ENCODE assay signal across 8 cellular contexts in the genomic region with DNA sequence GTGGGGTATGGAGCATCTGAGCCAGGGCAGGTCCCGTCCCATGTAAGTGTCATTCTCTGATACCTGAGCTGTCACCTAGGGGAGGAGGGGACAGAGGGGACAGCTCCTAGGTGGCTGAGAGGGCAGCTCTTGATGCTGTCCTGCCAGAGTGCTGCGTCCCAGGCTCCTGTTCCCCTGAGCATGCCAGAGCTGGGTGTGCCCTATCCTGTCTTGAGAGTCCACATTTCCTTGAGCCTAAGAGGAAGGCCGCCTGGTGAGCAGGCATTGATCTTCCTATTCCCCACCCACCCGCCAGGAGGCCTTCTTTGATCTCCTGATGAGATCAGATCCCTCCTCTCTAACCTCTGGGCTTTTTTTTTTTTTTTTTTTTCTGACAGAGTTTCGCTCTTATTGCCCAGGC. TPM values are rescaled to one million over a fixed set of nuclear protein-coding genes. Genes with fewer than 3 reads are reported as not detected.
A peak's percentile ranks its signal among the peaks of the same experiment; 100 is the strongest.
DNase-seq lines count a peak whose midpoint lies in the region; ATAC-seq and TF ChIP-seq lines count a peak whose summit lies in the region.
"Not testable (repeated sequence)": the region's sequence is repeated elsewhere in the genome, so short reads cannot be mapped to it uniquely, and the experiment has no call there.

No MANE protein-coding gene starts in this region.

- ATAC-seq in PC-3 = not testable (repeated sequence)
- ATAC-seq in mucosa of descending colon = peak; percentile 36
- ATAC-seq in upper lobe of left lung (ENCODE audit: low FRiP score in 2 of 2) = peak; percentile 17 to 45

- H3K9me3 Mint-ChIP-seq in Caco-2 (ENCODE audit: unreplicated experiment) = not testable (repeated sequence)

- H3K27me3 Mint-ChIP-seq in Caco-2 (ENCODE audit: insufficient read depth, unreplicated experiment) = not testable (repeated sequence)

- H3K9ac ChIP-seq in PC-3 (ENCODE audit: low read length) = not testable (repeated sequence)

- peaks cover 16% of the 10 kb centered on the region for H3K36me3 Mint-ChIP-seq in Caco-2 (ENCODE audit: insufficient read depth, unreplicated experiment)

- intact Hi-C loops in Caco-2 (cut with micrococcal nuclease; ENCODE audit: unreplicated experiment); PC-3 (cut with micrococcal nuclease); mucosa of descending colon (cut with DNase I, micrococcal nuclease): not testable (repeated sequence)

- H3K4me1 Mint-ChIP-seq in Caco-2 (ENCODE audit: low read depth, unreplicated experiment) = not testable (repeated sequence)

- TF ChIP-seq EP300 in upper lobe of left lung (IDR thresholded peaks at IDR 0.05) = not testable (repeated sequence)

- CTCF ChIA-PET in Caco-2 (lab: Charles Lee); PC-3 (lab: Charles Lee): not testable (repeated sequence)

- DNase-seq in Caco-2 = peak; percentile 14 to 50
- DNase-seq in GM12865 (ENCODE audit: low read depth) = peak; percentile 0
- DNase-seq in HT-29 (ENCODE audit: low spot score) = peak; percentile 49
- DNase-seq in PC-3 = peak; percentile 1
- peak; percentile 0 for DNase-seq in cerebellum (ENCODE audit: low spot score)
- DNase-seq in islet precursor cell = peak; percentile 74
- DNase-seq in mucosa of descending colon, upper lobe of left lung: not testable (repeated sequence)

- not testable (repeated sequence) for H4K20me1 ChIP-seq in PC-3 (ENCODE audit: low read length)

- H3K36me3 ChIP-seq in Caco-2 (ENCODE audit: control insufficient read depth, insufficient read depth, low read length); PC-3 (ENCODE audit: low read depth, low read length); mucosa of descending colon (ENCODE audit: low read depth); upper lobe of left lung: not testable (repeated sequence)

- not testable (repeated sequence) for H3K4me2 ChIP-seq in PC-3 (ENCODE audit: low read length)

- H3K27me3 ChIP-seq in Caco-2 (replicated peaks; ENCODE audit: control insufficient read depth, insufficient read depth, low read length); PC-3 (ENCODE audit: low read length); upper lobe of left lung: not testable (repeated sequence)

- 68 to 80% methylated on average over 4 to 5 of the region's 5 CpGs for WGBS in upper lobe of left lung, 2 donors

- POLR2A ChIA-PET in Caco-2 (lab: Charles Lee); PC-3 (lab: Charles Lee; ENCODE audit: unreplicated experiment): not testable (repeated sequence)

- H3K9me3 ChIP-seq in Caco-2; PC-3 (ENCODE audit: low read length); mucosa of descending colon; upper lobe of left lung: not testable (repeated sequence)

- H3K9me2 ChIP-seq in PC-3 (replicated peaks; ENCODE audit: low read length) = not testable (repeated sequence)

- H3K27ac ChIP-seq in PC-3 (ENCODE audit: low read length); upper lobe of left lung: not testable (repeated sequence)

- H3K4me3 ChIP-seq in Caco-2 (ENCODE audit: low read depth, low read length); GM12865 (ENCODE audit: low read depth, low read length); PC-3 (ENCODE audit: low read length); mucosa of descending colon; upper lobe of left lung: not testable (repeated sequence)

- H3K79me2 ChIP-seq in PC-3 (ENCODE audit: low read length) = not testable (repeated sequence)

- not testable (repeated sequence) for H3K4me3 Mint-ChIP-seq in Caco-2 (ENCODE audit: unreplicated experiment)

- not testable (repeated sequence) for BruUV-seq in Caco-2 (replicated peaks; lab: Mats Ljungman, UMichigan); PC-3 (replicated peaks; lab: Mats Ljungman, UMichigan)

- H3K27ac Mint-ChIP-seq in Caco-2 (ENCODE audit: unreplicated experiment) = not testable (repeated sequence)

- not testable (repeated sequence) for TF ChIP-seq CTCF in Caco-2 (IDR thresholded peaks at IDR 0.05; ENCODE audit: insufficient read depth in 1 of 2, low read depth in 1 of 2, low read length in 1 of 2, severe bottlenecking in 1 of 2, unreplicated experiment in 1 of 2); GM12865 (IDR thresholded peaks at IDR 0.05; ENCODE audit: insufficient read depth, low read depth, low read length, missing control alignments); PC-3 (conservative IDR thresholded peaks at IDR 0.05; ENCODE audit: low read depth, low read length); mucosa of descending colon (IDR thresholded peaks at IDR 0.05); upper lobe of left lung (IDR thresholded peaks at IDR 0.05)

- not testable (repeated sequence) for TF ChIP-seq POLR2A in upper lobe of left lung (IDR thresholded peaks at IDR 0.05)

- H3F3A ChIP-seq in PC-3 (ENCODE audit: low read length, unreplicated experiment) = not testable (repeated sequence)

- not testable (repeated sequence) for H3K4me1 ChIP-seq in Caco-2; PC-3 (ENCODE audit: insufficient read depth, low read length); mucosa of descending colon (ENCODE audit: low read depth); upper lobe of left lung

- H2AFZ ChIP-seq in PC-3 (ENCODE audit: low read length) = not testable (repeated sequence)

RNA-seq across cellular contexts. Expression of gene NOMO2, which starts 32.0 kb away (rescaled TPM):
- total RNA-seq in Caco-2 (2022) (142 and 153 TPM in 2 replicates), PC-3 (2014; rRNA removed) (121 and 136 TPM in 2 replicates), cerebellum (66.6 TPM), mucosa of descending colon (100 to 1,000 TPM in 1 of 3 donors, 10 to 100 TPM in 2; 61.3 to 106 (median 81.2) TPM), upper lobe of left lung (100 to 1,000 TPM in 2 of 6 donors, 10 to 100 TPM in 4; 37.7 to 133 (median 75.2) TPM)
- total RNA-seq in HT-29 (2014; rRNA removed; shearing (Covaris generic)) = 122 and 130 TPM in 2 replicates
